Comparison of ENCODE assay signal across 8 cellular contexts in the genomic region with DNA sequence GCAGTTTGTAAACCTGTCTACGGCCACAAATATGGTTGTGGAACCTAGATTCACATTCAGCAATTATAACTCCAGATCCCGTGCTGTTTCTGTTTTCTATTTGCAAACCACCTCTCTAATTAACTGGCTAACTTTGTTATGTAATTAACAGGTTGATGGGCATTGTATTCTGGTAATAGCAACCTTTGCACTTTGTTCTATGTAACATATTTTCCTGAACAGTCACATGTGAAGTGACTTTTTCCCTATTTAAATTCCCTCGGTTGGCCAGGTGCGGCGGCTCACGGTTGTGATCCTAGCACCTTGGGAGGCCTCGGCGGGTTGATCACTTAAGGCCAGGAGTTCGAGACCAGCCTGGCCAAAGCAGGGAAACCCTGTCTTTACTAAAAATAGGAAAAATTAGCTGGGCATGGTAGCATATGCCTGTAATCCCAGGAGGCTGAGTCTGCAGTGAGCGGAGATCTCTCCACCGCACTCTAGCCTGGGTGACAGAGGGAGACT. TPM values are rescaled to one million over a fixed set of nuclear protein-coding genes. Genes with fewer than 3 reads are reported as not detected.
A peak's percentile ranks its signal among the peaks of the same experiment; 100 is the strongest.
DNase-seq lines count a peak whose midpoint lies in the region; ATAC-seq and TF ChIP-seq lines count a peak whose summit lies in the region.

No MANE protein-coding gene starts in this region.

- H3K9ac ChIP-seq in skeletal muscle satellite cell (ENCODE audit: low read depth, low read length) = peak overlapping the region; percentile 92

- no peaks in the 10 kb centered on the region for H3K27me3 ChIP-seq in SJSA1 (replicated peaks)
- no peaks in the 10 kb centered on the region for H3K27me3 ChIP-seq in skeletal muscle satellite cell (ENCODE audit: control insufficient read depth, insufficient read depth, low read length)

- no peak for ATAC-seq in GM21529 (IDR thresholded peaks at IDR 0.05; ENCODE audit: unreplicated experiment)

- peak overlapping the region; percentile 80 for H3K4me2 ChIP-seq in skeletal muscle satellite cell (ENCODE audit: low read length)

- no peak for TF ChIP-seq CTCF in fibroblast of the aortic adventitia (IDR thresholded peaks at IDR 0.05; ENCODE audit: insufficient read depth, low read length)

- H3K9me3 ChIP-seq in SJSA1 (replicated peaks) (no peaks in the 10 kb centered on the region), skeletal muscle satellite cell (replicated peaks; ENCODE audit: low read length) (no peaks in the 10 kb centered on the region)

- H3K4me3 ChIP-seq in SJSA1 (peak overlapping the region; percentile 70), fibroblast of the aortic adventitia (ENCODE audit: low read depth, low read length) (peak overlapping the region; percentile 96), skeletal muscle satellite cell (ENCODE audit: low read length) (peak overlapping the region; percentile 95)

- H3K36me3 ChIP-seq in SJSA1 (peaks cover 5% of the 10 kb centered on the region; the same call in 1 of the 2 replicates), skeletal muscle satellite cell (ENCODE audit: insufficient read depth, low read length) (no peaks in the 10 kb centered on the region)

- peak; percentile 7 for DNase-seq in NCI-H748 (lab: John Stamatoyannopoulos, UW; ENCODE audit: unreplicated experiment)
- no peak for DNase-seq in NCI-H748 treated with DMSO at 0.1 percent for 48 hours (lab: John Stamatoyannopoulos, UW)
- DNase-seq in SJSA1 (ENCODE audit: low read depth in 1 of 2, low spot score in 2 of 2) = no peak
- DNase-seq in fibroblast of the aortic adventitia (ENCODE audit: low read depth) = no peak
- no peak for DNase-seq in NCI-H1930 (lab: John Stamatoyannopoulos, UW)
- no peak for DNase-seq in putamen (ENCODE audit: low spot score)

- 0 out of 2 replicates have a peak overlapping the region, but pooled peaks have one; percentile 91 for H3K27ac ChIP-seq in SJSA1

- H3K4me1 ChIP-seq in SJSA1 (replicated peaks) (peaks cover 12% of the 10 kb centered on the region), skeletal muscle satellite cell (ENCODE audit: control insufficient read depth, insufficient read depth, low read length) (peaks cover 11% of the 10 kb centered on the region)

RNA-seq across cellular contexts. Expression of gene ACADM, which starts 1.4 kb away (rescaled TPM):
- total RNA-seq in SJSA1 (2014; rRNA removed; shearing (Covaris generic)) = 52.0 and 76.4 TPM in 2 replicates
- 41.4 and 92.8 TPM in 2 replicates for total RNA-seq in fibroblast of the aortic adventitia (ENCODE audit: low replicate concordance)
- 26.4 and 27.9 TPM in 2 replicates for total RNA-seq in skeletal muscle satellite cell (2012; rRNA removed)
